In genomic region chr11:60680455-60681119, GRCh38 we compare ENCODE assay signal across 24 cellular contexts. TPM values are rescaled to one million over a fixed set of nuclear protein-coding genes. Genes with fewer than 3 reads are reported as not detected.
DNase-seq lines count a peak whose midpoint lies in the region; ATAC-seq, FAIRE-seq and TF ChIP-seq lines count a peak whose summit lies in the region.
"Had no signal": no experiment of that assay in that cellular context is flagged by ENCODE, and none has a peak within 500 bp of the region (broad histone marks: within the 10 kb centered on the region; RNA-seq: fewer than 3 reads in every experiment).

No MANE protein-coding gene starts in this region.

- WGBS in pancreas, 2 donors, result 30 to 32% methylated on average over 3 of the region's 3 CpGs

- DNase-seq in NCI-H146 (lab: John Stamatoyannopoulos, UW) (peak; percentile 69), NCI-H2081 treated with DMSO at 0.1 percent for 48 hours (lab: John Stamatoyannopoulos, UW) (peak; percentile 8), pancreas (peak in 1 of 6 donors; percentile 21), glomerular visceral epithelial cell (ENCODE audit: extremely low spot score) (no peak), NCI-H524 treated with DMSO at 0.1 percent for 48 hours (lab: John Stamatoyannopoulos, UW) (no peak), dermis blood vessel endothelial cell (no peak)
- DNase-seq: C1 segment of cervical spinal cord; Calu3; CD4-positive, alpha-beta memory T cell; COR-L47; DMS53; DMS79 treated with DMSO at 0.1 percent for 48 hours; GF-D8; GM23248; H7; HCEC 1CT had no signal

- ATAC-seq in pancreas, result peak; percentile 56 to 89 (median 72)

- no peak for TF ChIP-seq CTCF in pancreas (IDR thresholded peaks at IDR 0.05)

- H3K4me3 ChIP-seq in pancreas, result no peak overlapping the region
- H3K4me3 ChIP-seq: GM23248 had no signal

- peaks cover 7 to 15% (median 9%) of the 10 kb centered on the region in 3 donors for H3K4me1 ChIP-seq in pancreas

- H3K9me3 ChIP-seq in pancreas, result no peaks in the 10 kb centered on the region

- intact Hi-C loops in pancreas (cut with DNase I), result no loop called here

- no peaks in the 10 kb centered on the region for H3K36me3 ChIP-seq in pancreas

- no peaks in the 10 kb centered on the region for H3K27me3 ChIP-seq in pancreas

- FAIRE-seq in pancreas (lab: Jason Lieb, UNC), result no peak
- FAIRE-seq: GM12891, GM19239 had no signal

- H3K27ac ChIP-seq in pancreas, result no peak overlapping the region
- H3K27ac ChIP-seq: GM23248 had no signal

RNA-seq across cellular contexts. Expression of gene MS4A8, which starts 18.8 kb away (rescaled TPM):
- total RNA-seq in pancreas (1 to 10 TPM in 4 of 6 donors, under 1 TPM in 2; 0.56 to 2.9 (median 1.7) TPM), dermis blood vessel endothelial cell (not detected in 2 replicates)
- 1 to 10 TPM in 1 of 2 donors, under 1 TPM in 1; 0.91 to 4.2 TPM for polyA plus RNA-seq in pancreas
- total RNA-seq: A172; CD4-positive, alpha-beta memory T cell; Daoy; G401; GM23248; H1; H7 had no signal
- polyA plus RNA-seq: BJ; CD4-positive, alpha-beta memory T cell; GM23248; H1 had no signal

RNA-seq across cellular contexts. Expression of gene MS4A18, which starts 43.9 kb away (rescaled TPM):
- not detected for total RNA-seq in pancreas
- polyA plus RNA-seq in pancreas, result not detected
- not detected in 2 replicates for total RNA-seq in dermis blood vessel endothelial cell
- total RNA-seq: A172; A673; Calu3; CD4-positive, alpha-beta memory T cell; Daoy; G401; GM23248; H1; H7 had no signal
- polyA plus RNA-seq: BJ; CD4-positive, alpha-beta memory T cell; GM23248; H1 had no signal

Comparison
In these comparisons a context has a peak if more than half of its experiments do, and no peak if none do; other contexts are left out.
1. DNase-seq: peak in NCI-H146 (single experiment) and NCI-H2081 treated with DMSO at 0.1 percent for 48 hours (single experiment); none in glomerular visceral epithelial cell (single experiment), NCI-H524 treated with DMSO at 0.1 percent for 48 hours (single experiment) and dermis blood vessel endothelial cell (single experiment).